Comparison of ENCODE assay signal across 14 cellular contexts in genomic region chr16:51553910-51554309, GRCh38.
"Had no signal": no experiment of that assay in that cellular context is flagged by ENCODE, and none has a peak within 500 bp of the region (broad histone marks: within the 10 kb centered on the region; RNA-seq: fewer than 3 reads in every experiment).

No MANE protein-coding gene starts in this region.

- H3K4me1 Mint-ChIP-seq: activated naive CD8-positive, alpha-beta T cell treated with anti-CD3 and anti-CD28 coated beads, Interleukin-2, amount 50 U/mL, for 24 hours; T-cell had no signal

- H3K27ac Mint-ChIP-seq: activated naive CD4-positive, alpha-beta T cell treated with anti-CD3 and anti-CD28 coated beads for 36 hours; activated naive CD8-positive, alpha-beta T cell treated with anti-CD3 and anti-CD28 coated beads, Interleukin-2, amount 50 U/mL, for 24 hours; activated T-helper 2 cell treated with anti-CD3 and anti-CD28 coated beads, Interferon-gamma antibody, Interleukin-2, Interleukin-4, amounts not matched to agents 10 μg/mL and 5 μg/mL and 100 μg/mL, durations not matched to agents 14 hours and 24 hours and 36 hours; nephron; T-cell had no signal

- H3K36me3 Mint-ChIP-seq: T-cell had no signal

- ATAC-seq: activated CD4-positive, CD25-positive, alpha-beta regulatory T cell treated with anti-CD3 and anti-CD28 coated beads, Interleukin-2, amount 50 U/mL, for 24 hours; activated naive CD8-positive, alpha-beta T cell treated with anti-CD3 and anti-CD28 coated beads, Interleukin-2, amount 50 U/mL, for 24 hours; T-cell had no signal

- H3K9me3 Mint-ChIP-seq: nephron had no signal

- H3K4me3 ChIP-seq: cardiac muscle cell, left ventricle myocardium inferior, thoracic aorta had no signal

- H3K4me3 Mint-ChIP-seq: activated naive CD4-positive, alpha-beta T cell treated with anti-CD3 and anti-CD28 coated beads for 36 hours; activated naive CD8-positive, alpha-beta T cell treated with anti-CD3 and anti-CD28 coated beads, Interleukin-2, amount 50 U/mL, for 24 hours; nephron; T-cell had no signal

- H3K27me3 Mint-ChIP-seq: activated naive CD8-positive, alpha-beta T cell treated with anti-CD3 and anti-CD28 coated beads, Interleukin-2, amount 50 U/mL, for 24 hours had no signal

- DNase-seq: activated CD4-positive, alpha-beta T cell treated with anti-CD3 and anti-CD28 coated beads, Interleukin-2, amount 50 U/mL, for 48 hours; activated naive CD4-positive, alpha-beta T cell treated with anti-CD3 and anti-CD28 coated beads for 36 hours; activated naive CD8-positive, alpha-beta T cell treated with anti-CD3 and anti-CD28 coated beads, Interleukin-2, amount 50 U/mL, for 24 hours; left ventricle myocardium inferior; SK-N-SH; stimulated activated CD4-positive, alpha-beta T cell treated with anti-CD3 and anti-CD28 coated beads, Interleukin-12 subunit alpha, Interleukin-12 subunit beta, amount 100 ng/mL, for 4 hours; stimulated activated CD4-positive, alpha-beta T cell treated with anti-CD3 and anti-CD28 coated beads, Interleukin-2, amount 100 ng/mL, for 24 hours; T-cell; T-helper 9 cell had no signal
